In the genomic region with DNA sequence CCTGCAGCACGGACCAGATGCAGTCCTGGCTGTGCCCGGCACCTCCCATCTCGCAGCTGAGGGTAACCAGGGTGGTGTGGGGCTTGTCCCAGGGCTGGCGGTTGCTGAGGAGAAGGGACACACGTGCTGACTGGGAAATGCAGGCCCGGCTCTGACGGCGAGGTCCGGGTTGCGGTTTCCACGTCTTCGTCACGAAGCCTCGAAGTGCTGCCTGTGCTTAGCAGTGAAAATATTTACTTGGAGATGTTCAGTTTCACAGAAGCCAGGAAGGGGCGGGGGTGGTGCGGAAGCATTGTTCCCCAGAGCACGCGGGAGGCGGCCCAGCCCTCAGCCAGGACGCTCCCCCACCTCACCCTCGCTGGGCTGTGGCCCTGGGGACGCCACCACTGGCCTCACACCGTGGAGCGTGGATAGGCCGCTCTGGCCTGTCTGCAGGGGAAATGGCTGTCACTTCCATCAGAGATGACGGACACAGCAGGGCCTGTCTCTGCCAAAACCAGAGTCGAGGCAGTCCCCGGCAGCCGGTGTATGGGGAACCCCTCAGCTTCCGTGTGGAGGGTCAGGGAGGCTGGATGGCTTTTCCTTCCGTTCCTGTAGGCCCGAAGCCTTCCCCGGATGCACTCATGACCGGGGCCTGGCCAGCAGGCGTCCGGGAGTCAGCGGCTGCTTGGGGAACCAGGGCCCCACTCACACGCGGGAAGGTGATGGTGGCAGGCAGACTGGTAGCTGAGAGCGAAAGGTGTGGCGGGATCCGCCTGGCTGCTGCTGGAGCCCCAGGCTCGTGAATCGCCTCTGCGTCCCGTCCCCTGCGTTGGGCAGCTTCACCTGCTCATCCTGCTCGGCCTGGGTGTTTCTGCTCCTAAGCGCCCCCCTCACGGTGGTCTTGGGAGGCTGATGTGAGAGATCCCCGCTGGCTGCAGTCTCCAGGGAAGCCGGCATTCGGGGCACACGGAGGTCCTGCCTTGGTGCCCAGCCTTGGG, we compare ENCODE assay signal across 9 cellular contexts. TPM values are rescaled to one million over a fixed set of nuclear protein-coding genes. Genes with fewer than 3 reads are reported as not detected.
DNase-seq lines count a peak whose midpoint lies in the region; FAIRE-seq and TF ChIP-seq lines count a peak whose summit lies in the region.
"Had no signal": no experiment of that assay in that cellular context is flagged by ENCODE, and none has a peak within 500 bp of the region (broad histone marks: within the 10 kb centered on the region; RNA-seq: fewer than 3 reads in every experiment).

No MANE protein-coding gene starts in this region.

- TF ChIP-seq CTCF in NB4 (IDR thresholded peaks at IDR 0.05; ENCODE audit: low read depth, low read length) (no peak), kidney (IDR thresholded peaks at IDR 0.05; ENCODE audit: borderline replicate concordance, extremely low read depth, insufficient read depth) (no peak), neural progenitor cell (IDR thresholded peaks at IDR 0.05) (no peak)

- peaks cover 4% of the 10 kb centered on the region for H3K4me1 Mint-ChIP-seq in activated naive CD4-positive, alpha-beta T cell treated with anti-CD3 and anti-CD28 coated beads for 36 hours (ENCODE audit: low read depth)
- peaks cover 25% of the 10 kb centered on the region for H3K4me1 Mint-ChIP-seq in neural progenitor cell

- no peaks in the 10 kb centered on the region for H3K36me3 ChIP-seq in kidney (ENCODE audit: control insufficient read depth in 1 of 2, insufficient read depth in 2 of 2, low read length in 2 of 2)
- no peaks in the 10 kb centered on the region for H3K36me3 ChIP-seq in neural progenitor cell

- no peak overlapping the region for H3K4me2 ChIP-seq in neural progenitor cell

- no peak overlapping the region for H3K4me3 Mint-ChIP-seq in activated naive CD4-positive, alpha-beta T cell treated with anti-CD3 and anti-CD28 coated beads for 36 hours
- H3K4me3 Mint-ChIP-seq in neural progenitor cell = no peak overlapping the region

- peak overlapping the region; percentile 66 to 77 for H3K27ac ChIP-seq in kidney (ENCODE audit: low read depth in 2 of 2, low read length in 2 of 2)
- H3K27ac ChIP-seq in neural progenitor cell = no peak overlapping the region

- H3K4me3 ChIP-seq in NB4 (ENCODE audit: low read depth, low read length) = no peak overlapping the region
- H3K4me3 ChIP-seq in kidney (ENCODE audit: low read length in 2 of 2) = no peak overlapping the region
- H3K4me3 ChIP-seq in neural progenitor cell = no peak overlapping the region

- CTCF ChIA-PET in activated naive CD4-positive, alpha-beta T cell treated with anti-CD3 and anti-CD28 coated beads for 36 hours (lab: Charles Lee) = interaction anchor here (1.7 kb wide), 1 partner anchor 10 kb away, joined by 9 read pairs; no protein-coding TSS in a partner anchor

- no peak for FAIRE-seq in kidney (lab: Jason Lieb, UNC)
- FAIRE-seq: keratinocyte had no signal

- H3K9ac ChIP-seq in kidney (ENCODE audit: low read length in 2 of 2) (peak overlapping the region in 1 of 2 donors; percentile 46), neural progenitor cell (no peak overlapping the region)

- intact Hi-C loops in activated naive CD4-positive, alpha-beta T cell treated with anti-CD3 and anti-CD28 coated beads for 36 hours (cut with micrococcal nuclease) = no loop called here
- intact Hi-C loops in kidney (cut with DNase I) = no loop called here

- H3K4me1 ChIP-seq in kidney (ENCODE audit: control insufficient read depth in 1 of 2, insufficient read depth in 1 of 2, low read depth in 1 of 2, low read length in 2 of 2) (peaks cover 0 to 11% of the 10 kb centered on the region in 2 donors), neural progenitor cell (peaks cover 19% of the 10 kb centered on the region)

- H3F3A ChIP-seq in neural progenitor cell (ENCODE audit: low read depth) = peaks cover 5% of the 10 kb centered on the region

- no peaks in the 10 kb centered on the region for H3K27me3 ChIP-seq in neural progenitor cell

- no peak overlapping the region for H2AFZ ChIP-seq in neural progenitor cell (replicated peaks)

- H3K27me3 Mint-ChIP-seq in activated naive CD4-positive, alpha-beta T cell treated with anti-CD3 and anti-CD28 coated beads for 36 hours (ENCODE audit: low read depth) = no peaks in the 10 kb centered on the region
- peaks cover 2% of the 10 kb centered on the region for H3K27me3 Mint-ChIP-seq in neural progenitor cell (ENCODE audit: insufficient read depth, low read depth)

- DNase-seq in NB4 (ENCODE audit: low read depth) = peak; percentile 46
- peak; percentile 69 for DNase-seq in activated naive CD4-positive, alpha-beta T cell treated with anti-CD3 and anti-CD28 coated beads for 36 hours
- DNase-seq in kidney = peak; percentile 89
- peak; percentile 32 to 56 for DNase-seq in stimulated activated CD4-positive, alpha-beta T cell treated with anti-CD3 and anti-CD28 coated beads, Interleukin-4, amount 100 ng/mL, for 48 hours (ENCODE audit: low read depth in 2 of 2)
- no peak for DNase-seq in neural progenitor cell (ENCODE audit: low spot score)
- DNase-seq in SHP77 (lab: John Stamatoyannopoulos, UW) = no peak
- no peak for DNase-seq in iPS-NIHi7 (ENCODE audit: extremely low spot score)
- no peak for DNase-seq in SKM-1 (lab: John Stamatoyannopoulos, UW; ENCODE audit: unreplicated experiment)

- no peaks in the 10 kb centered on the region for H3K9me3 ChIP-seq in kidney (ENCODE audit: control insufficient read depth in 1 of 2, low read length in 2 of 2)
- no peaks in the 10 kb centered on the region for H3K9me3 ChIP-seq in neural progenitor cell (ENCODE audit: low read depth)

- H4K20me1 ChIP-seq in neural progenitor cell (ENCODE audit: low read depth) = no peaks in the 10 kb centered on the region

- H3K36me3 Mint-ChIP-seq in activated naive CD4-positive, alpha-beta T cell treated with anti-CD3 and anti-CD28 coated beads for 36 hours (ENCODE audit: low read depth) = no peaks in the 10 kb centered on the region
- H3K36me3 Mint-ChIP-seq in neural progenitor cell = peaks cover 2% of the 10 kb centered on the region

- no peaks in the 10 kb centered on the region for H3K79me2 ChIP-seq in neural progenitor cell (ENCODE audit: low read depth)

- no peaks in the 10 kb centered on the region for H3K9me3 Mint-ChIP-seq in activated naive CD4-positive, alpha-beta T cell treated with anti-CD3 and anti-CD28 coated beads for 36 hours
- peaks cover 5% of the 10 kb centered on the region for H3K9me3 Mint-ChIP-seq in neural progenitor cell

- no peak for TF ChIP-seq POLR2A in NB4 (IDR thresholded peaks at IDR 0.05; ENCODE audit: extremely low read depth, insufficient read length)

- H3K27ac Mint-ChIP-seq in activated naive CD4-positive, alpha-beta T cell treated with anti-CD3 and anti-CD28 coated beads for 36 hours = no peak overlapping the region
- H3K27ac Mint-ChIP-seq in neural progenitor cell = no peak overlapping the region

RNA-seq across cellular contexts. Expression of a gene that starts 14.7 kb away (rescaled TPM):
- 10 to 100 TPM; 14.4 to 15.9 TPM for total RNA-seq in activated naive CD4-positive, alpha-beta T cell treated with anti-CD3 and anti-CD28 coated beads for 36 hours
- total RNA-seq in kidney (30.2 TPM), neural progenitor cell (ENCODE audit: low replicate concordance) (28.5 and 42.7 TPM in 2 replicates)
- 18.3 TPM for polyA plus RNA-seq in kidney (ENCODE audit: insufficient read depth, low read depth, low replicate concordance)

Comparison
In these comparisons a context has a peak if more than half of its experiments do, and no peak if none do; other contexts are left out.
1. DNase-seq: peak in NB4 (single experiment), activated naive CD4-positive, alpha-beta T cell treated with anti-CD3 and anti-CD28 coated beads for 36 hours (single experiment), kidney (single experiment) and stimulated activated CD4-positive, alpha-beta T cell treated with anti-CD3 and anti-CD28 coated beads, Interleukin-4, amount 100 ng/mL, for 48 hours (2 of 2); none in neural progenitor cell (single experiment), SHP77 (0 of 2), iPS-NIHi7 (single experiment) and SKM-1 (single experiment).